In genomic region chr1:151284013-151284577, GRCh38 we compare ENCODE assay signal across 1 cellular context.
TF ChIP-seq lines count a peak whose summit lies in the region.

No MANE protein-coding gene starts in this region.

TF ChIP-seq in HEK293, 187 proteins besides CTCF, POLR2A, EP300 and RAD21 (continued from another document):
- TF ChIP-seq WT1 (tag by site-specific recombination; IDR thresholded peaks at IDR 0.05) (no peak), ZXDB (tag by site-specific recombination; IDR thresholded peaks at IDR 0.05) (no peak), ZNF292 (tag by site-specific recombination; IDR thresholded peaks at IDR 0.05; ENCODE audit: borderline replicate concordance, low read depth) (no peak), ZNF48 (tag by site-specific recombination; IDR thresholded peaks at IDR 0.05) (no peak), ZNF747 (tag by site-specific recombination; IDR thresholded peaks at IDR 0.05) (no peak), ZNF600 (tag by site-specific recombination; IDR thresholded peaks at IDR 0.05) (peak; percentile 13; the same call in 1 of the 2 replicates), SCRT2 (tag by site-specific recombination; IDR thresholded peaks at IDR 0.05) (peak; percentile 78), ZNF274 (IDR thresholded peaks at IDR 0.05; ENCODE audit: low read length) (no peak), ZNF274 (tag by site-specific recombination; IDR thresholded peaks at IDR 0.05; ENCODE audit: borderline replicate concordance) (no peak), ZNF514 (tag by site-specific recombination; IDR thresholded peaks at IDR 0.05) (no peak), ZNF133 (tag by site-specific recombination; IDR thresholded peaks at IDR 0.05) (no peak)
